Comparison of ENCODE assay signal across 20 cellular contexts in the genomic region with DNA sequence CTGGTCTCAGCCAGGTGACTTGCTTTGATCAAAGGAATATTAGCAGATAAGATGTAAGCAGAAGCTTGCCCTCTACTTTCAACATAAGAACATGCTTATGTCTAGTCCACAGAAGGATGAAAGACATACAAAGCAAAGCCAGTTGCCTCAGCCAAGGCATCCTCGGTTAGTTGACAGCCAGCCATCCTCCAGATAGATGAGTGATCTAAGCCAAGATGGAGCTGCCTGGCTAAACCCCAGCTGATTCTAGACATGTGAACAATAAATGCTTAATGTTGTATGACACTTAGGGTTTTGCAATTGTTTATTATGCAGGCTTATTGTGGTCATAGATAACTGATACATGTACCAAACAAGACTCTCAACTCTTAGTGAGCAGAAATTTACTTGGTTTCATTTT.
A peak's percentile ranks its signal among the peaks of the same experiment; 100 is the strongest.
DNase-seq lines count a peak whose midpoint lies in the region; ATAC-seq and TF ChIP-seq lines count a peak whose summit lies in the region.
"Had no signal": no experiment of that assay in that cellular context is flagged by ENCODE, and none has a peak within 500 bp of the region (broad histone marks: within the 10 kb centered on the region; RNA-seq: fewer than 3 reads in every experiment).

No MANE protein-coding gene starts in this region.

- H3F3A ChIP-seq in Loucy (ENCODE audit: low read depth), result no peaks in the 10 kb centered on the region

- H3K9me2 ChIP-seq in Loucy (replicated peaks; ENCODE audit: low read depth, low read length), result no peaks in the 10 kb centered on the region

- H3K4me3 Mint-ChIP-seq in stimulated activated naive B cell treated with anti-CD40 and anti-IgM and Interleukin-4, amounts not matched to agents 10 μg/mL and 1 μg/mL and 100 μg/mL, for 72 hours, result no peak overlapping the region
- H3K4me3 Mint-ChIP-seq in activated T-helper 17 cell treated with anti-CD3 and anti-CD28 coated beads, Interleukin-2, amount 50 U/mL, for 72 hours, result no peak overlapping the region
- H3K4me3 Mint-ChIP-seq: IgD-negative memory B cell had no signal

- no peak overlapping the region for H3K9ac ChIP-seq in Loucy (ENCODE audit: low read depth, low read length, poor library complexity, severe bottlenecking)

- peak overlapping the region; percentile 45 for H3K4me2 ChIP-seq in Loucy (ENCODE audit: low read depth, low read length, poor library complexity, severe bottlenecking)
- H3K4me2 ChIP-seq: A549 had no signal

- DNase-seq in GM12865 (ENCODE audit: low read depth) (peak; percentile 7), dorsolateral prefrontal cortex (peak in 2 of 10 donors; percentile 10 to 25), omental fat pad (ENCODE audit: low spot score) (no peak), NCI-H69 (lab: John Stamatoyannopoulos, UW) (no peak)
- DNase-seq in stimulated activated naive B cell treated with anti-CD40 and anti-IgM and Interleukin-4, amounts not matched to agents 10 μg/mL and 1 μg/mL and 100 μg/mL, for 72 hours, result no peak
- DNase-seq in activated CD4-positive, CD25-positive, alpha-beta regulatory T cell treated with anti-CD3 and anti-CD28 coated beads, Interleukin-2, amount 50 U/mL, for 72 hours, result no peak
- DNase-seq: DMS79 treated with DMSO at 0.1 percent for 48 hours; H7; NCI-H1417 treated with DMSO at 0.1 percent for 48 hours; NCI-H2081; NCI-H2227 treated with DMSO at 0.1 percent for 48 hours; NCI-H526; NK-92 treated with Interleukin-12 subunit alpha and Interleukin-12 subunit beta, amount 100 ng/mL, for 24 hours; OCI-M1; RPMI8226; SIG-M5 had no signal

- intact Hi-C loops in dorsolateral prefrontal cortex (cut with DNase I), result loop anchor here (2.0 to 10.0 kb wide), 4 partner anchors 98 to 228 kb away; a partner anchor contains a TSS

- no peaks in the 10 kb centered on the region for H3K4me1 ChIP-seq in Loucy (ENCODE audit: insufficient read depth, low read length, poor library complexity, severe bottlenecking)

- no peaks in the 10 kb centered on the region for H3K36me3 ChIP-seq in Loucy (ENCODE audit: insufficient read depth, low read length)

- no peaks in the 10 kb centered on the region for H3K9me3 ChIP-seq in Loucy (ENCODE audit: insufficient read depth, low read depth, low read length)
- H3K9me3 ChIP-seq: A549 had no signal

- H3K4me3 ChIP-seq in GM12865 (ENCODE audit: low read depth, low read length) (no peak overlapping the region), Loucy (ENCODE audit: low read length, poor library complexity, severe bottlenecking) (no peak overlapping the region), dorsolateral prefrontal cortex (peak overlapping the region in 10 of 59 donors; percentile 2 to 33 (median 12))
- H3K4me3 ChIP-seq: A549 had no signal

- H4K20me1 ChIP-seq in Loucy (ENCODE audit: insufficient read depth, low read length, poor library complexity, severe bottlenecking), result no peaks in the 10 kb centered on the region

- TF ChIP-seq CTCF in GM12865 (IDR thresholded peaks at IDR 0.05; ENCODE audit: insufficient read depth, low read depth, low read length, missing control alignments) (no peak), Loucy (conservative IDR thresholded peaks at IDR 0.05; ENCODE audit: low read length) (no peak), dorsolateral prefrontal cortex (IDR thresholded peaks at IDR 0.05 in 54 of 56, conservative IDR thresholded peaks at IDR 0.05 in 2 of 56; ENCODE audit: low read depth in 1 of 56, partially characterized antibody in 56 of 56) (peak in 1 of 56 donors; percentile 2), omental fat pad (IDR thresholded peaks at IDR 0.05) (no peak)

- no peaks in the 10 kb centered on the region for H3K27me3 Mint-ChIP-seq in stimulated activated naive B cell treated with anti-CD40 and anti-IgM and Interleukin-4, amounts not matched to agents 10 μg/mL and 1 μg/mL and 100 μg/mL, for 72 hours
- H3K27me3 Mint-ChIP-seq in activated T-helper 17 cell treated with anti-CD3 and anti-CD28 coated beads, Interleukin-2, amount 50 U/mL, for 72 hours, result peaks cover 4% of the 10 kb centered on the region

- no peaks in the 10 kb centered on the region for H3K9me3 Mint-ChIP-seq in stimulated activated naive B cell treated with anti-CD40 and anti-IgM and Interleukin-4, amounts not matched to agents 10 μg/mL and 1 μg/mL and 100 μg/mL, for 72 hours
- H3K9me3 Mint-ChIP-seq in activated T-helper 17 cell treated with anti-CD3 and anti-CD28 coated beads, Interleukin-2, amount 50 U/mL, for 72 hours, result no peaks in the 10 kb centered on the region
- H3K9me3 Mint-ChIP-seq: IgD-negative memory B cell had no signal

- peak; percentile 48 for ATAC-seq in omental fat pad (ENCODE audit: low FRiP score)
- no peak for ATAC-seq in stimulated activated naive B cell treated with anti-CD40 and anti-IgM and Interleukin-4, amounts not matched to agents 10 μg/mL and 1 μg/mL and 100 μg/mL, for 72 hours (replicated peaks)
- ATAC-seq in activated T-helper 17 cell treated with anti-CD3 and anti-CD28 coated beads, Interleukin-2, amount 50 U/mL, for 72 hours (replicated peaks), result no peak
- ATAC-seq: A549 had no signal

- no peaks in the 10 kb centered on the region for H3K27me3 ChIP-seq in Loucy (ENCODE audit: insufficient read depth, low read length, poor library complexity, severe bottlenecking)
- no peaks in the 10 kb centered on the region for H3K27me3 ChIP-seq in dorsolateral prefrontal cortex

- no peaks in the 10 kb centered on the region for H3K79me2 ChIP-seq in Loucy (ENCODE audit: insufficient read depth, low read length)

- no peaks in the 10 kb centered on the region for H3K36me3 Mint-ChIP-seq in stimulated activated naive B cell treated with anti-CD40 and anti-IgM and Interleukin-4, amounts not matched to agents 10 μg/mL and 1 μg/mL and 100 μg/mL, for 72 hours
- H3K36me3 Mint-ChIP-seq in activated T-helper 17 cell treated with anti-CD3 and anti-CD28 coated beads, Interleukin-2, amount 50 U/mL, for 72 hours (ENCODE audit: low read depth), result no peaks in the 10 kb centered on the region
- H3K36me3 Mint-ChIP-seq: IgD-negative memory B cell had no signal

- H3K27ac ChIP-seq in dorsolateral prefrontal cortex, result peak overlapping the region in 44 of 59 donors; percentile 8 to 85 (median 42)
- H3K27ac ChIP-seq: A549 had no signal

- H3K4me1 Mint-ChIP-seq in stimulated activated naive B cell treated with anti-CD40 and anti-IgM and Interleukin-4, amounts not matched to agents 10 μg/mL and 1 μg/mL and 100 μg/mL, for 72 hours, result no peaks in the 10 kb centered on the region
- no peaks in the 10 kb centered on the region for H3K4me1 Mint-ChIP-seq in activated T-helper 17 cell treated with anti-CD3 and anti-CD28 coated beads, Interleukin-2, amount 50 U/mL, for 72 hours
- H3K4me1 Mint-ChIP-seq: IgD-negative memory B cell had no signal

- H2AFZ ChIP-seq in Loucy (ENCODE audit: low read length), result peak overlapping the region; percentile 50

- no peak overlapping the region for H3K27ac Mint-ChIP-seq in stimulated activated naive B cell treated with anti-CD40 and anti-IgM and Interleukin-4, amounts not matched to agents 10 μg/mL and 1 μg/mL and 100 μg/mL, for 72 hours
- no peak overlapping the region for H3K27ac Mint-ChIP-seq in activated T-helper 17 cell treated with anti-CD3 and anti-CD28 coated beads, Interleukin-2, amount 50 U/mL, for 72 hours
- H3K27ac Mint-ChIP-seq: IgD-negative memory B cell had no signal
